Comparison of ENCODE assay signal across 29 cellular contexts in the genomic region with DNA sequence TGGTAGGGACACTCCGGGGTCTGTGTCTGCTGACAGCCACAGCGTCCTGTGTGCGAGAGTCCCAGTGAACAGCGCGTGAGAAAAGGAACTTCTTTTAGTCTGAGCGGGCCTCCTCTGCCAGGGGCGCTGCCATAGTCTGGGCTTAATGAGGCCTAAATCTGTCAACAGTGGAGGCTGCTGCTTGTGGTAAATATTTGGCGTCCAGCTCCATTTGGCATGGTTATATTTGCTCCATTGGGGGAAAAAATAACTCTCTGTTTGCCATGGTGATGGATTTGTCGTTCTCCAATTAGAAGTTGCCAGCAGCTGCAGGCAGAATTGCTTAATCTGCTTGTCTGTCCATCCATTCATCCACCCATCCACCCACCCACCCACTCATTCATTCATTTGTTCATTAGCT.
DNase-seq lines count a peak whose midpoint lies in the region; ATAC-seq and TF ChIP-seq lines count a peak whose summit lies in the region.
"Had no signal": no experiment of that assay in that cellular context is flagged by ENCODE, and none has a peak within 500 bp of the region (broad histone marks: within the 10 kb centered on the region; RNA-seq: fewer than 3 reads in every experiment).

No MANE protein-coding gene starts in this region.

- H3K4me1 ChIP-seq in CD8-positive, alpha-beta T cell (ENCODE audit: insufficient read depth, low read length), result no peaks in the 10 kb centered on the region

- H3K9me3 Mint-ChIP-seq in CD8-positive, alpha-beta T cell, result no peaks in the 10 kb centered on the region
- H3K9me3 Mint-ChIP-seq: activated CD4-positive, alpha-beta memory T cell treated with anti-CD3 and anti-CD28 coated beads for 36 hours; activated naive CD8-positive, alpha-beta T cell treated with anti-CD3 and anti-CD28 coated beads, Interleukin-2, amount 50 U/mL, for 24 hours; activated T-cell treated with anti-CD3 and anti-CD28 coated beads, Interleukin-2, amount 50 U/mL, for 72 hours; CD8-positive, alpha-beta memory T cell; H9; nephron progenitor cell had no signal

- POLR2A ChIA-PET in CD8-positive, alpha-beta T cell (lab: Charles Lee), result no interaction called here

- no peak overlapping the region for H3K27ac Mint-ChIP-seq in CD8-positive, alpha-beta T cell
- H3K27ac Mint-ChIP-seq: activated CD4-positive, alpha-beta memory T cell treated with anti-CD3 and anti-CD28 coated beads for 36 hours; activated naive CD8-positive, alpha-beta T cell treated with anti-CD3 and anti-CD28 coated beads, Interleukin-2, amount 50 U/mL, for 24 hours; activated T-cell treated with anti-CD3 and anti-CD28 coated beads, Interleukin-2, amount 50 U/mL, for 72 hours; H9; nephron progenitor cell had no signal

- DNase-seq in NCI-H1092 treated with DMSO at 0.1 percent for 48 hours (lab: John Stamatoyannopoulos, UW) (peak; percentile 6), NCI-H1092 (lab: John Stamatoyannopoulos, UW) (no peak), NCI-H1694 treated with DMSO at 0.1 percent for 48 hours (lab: John Stamatoyannopoulos, UW) (peak; percentile 17), astrocyte of the cerebellum (ENCODE audit: low read depth) (peak; percentile 50), occipital lobe (lab: John Stamatoyannopoulos, UW) (peak; percentile 11), NCI-H2196 treated with DMSO at 0.1 percent for 48 hours (lab: John Stamatoyannopoulos, UW; ENCODE audit: unreplicated experiment) (no peak)
- DNase-seq in CD8-positive, alpha-beta T cell, result no peak
- DNase-seq in central memory CD4-positive, alpha-beta T cell, result no peak
- DNase-seq: activated CD4-positive, alpha-beta memory T cell treated with anti-CD3 and anti-CD28 coated beads for 36 hours; activated CD4-positive, alpha-beta T cell treated with anti-CD3 and anti-CD28 coated beads for 1 hour; activated naive CD4-positive, alpha-beta T cell; activated naive CD8-positive, alpha-beta T cell treated with anti-CD3 and anti-CD28 coated beads, Interleukin-2, amount 50 U/mL, for 24 hours; activated T-cell treated with anti-CD3 and anti-CD28 coated beads, Interleukin-2, amount 50 U/mL, for 72 hours; brain microvascular endothelial cell; CD8-positive, alpha-beta memory T cell; DMS 273 treated with DMSO at 0.1 percent for 48 hours; H9; left cardiac atrium; NCI-H1105 treated with DMSO at 0.1 percent for 48 hours; NCI-H510A; nephron progenitor cell; ovary; PC-3; stimulated activated naive CD8-positive, alpha-beta T cell treated with anti-CD3 and anti-CD28 coated beads, Interleukin-15, Interleukin-2, amounts not matched to agents 100 U/mL and 50 U/mL, for 24 hours; T-helper 2 cell had no signal

- H3K36me3 Mint-ChIP-seq in CD8-positive, alpha-beta T cell, result no peaks in the 10 kb centered on the region
- H3K36me3 Mint-ChIP-seq: activated CD4-positive, alpha-beta memory T cell treated with anti-CD3 and anti-CD28 coated beads for 36 hours; CD8-positive, alpha-beta memory T cell had no signal

- H3K4me1 Mint-ChIP-seq in CD8-positive, alpha-beta T cell (ENCODE audit: low read depth), result no peaks in the 10 kb centered on the region
- H3K4me1 Mint-ChIP-seq: activated naive CD8-positive, alpha-beta T cell treated with anti-CD3 and anti-CD28 coated beads, Interleukin-2, amount 50 U/mL, for 24 hours had no signal

- no peaks in the 10 kb centered on the region for H3K27me3 ChIP-seq in CD8-positive, alpha-beta T cell (ENCODE audit: insufficient read depth, low read length)
- H3K27me3 ChIP-seq: ovary had no signal

- H3K27ac ChIP-seq in CD8-positive, alpha-beta T cell (ENCODE audit: low read depth, low read length), result no peak overlapping the region
- H3K27ac ChIP-seq: 22Rv1, brain microvascular endothelial cell, ovary had no signal

- CTCF ChIA-PET in CD8-positive, alpha-beta T cell (lab: Charles Lee), result no interaction called here

- in situ Hi-C loops in astrocyte of the cerebellum (cut with HindIII; ENCODE audit: low sequenced_read_pairs), result loop anchor here (5.0 kb wide), 1 partner anchor 56 kb away; no protein-coding TSS in a partner anchor

- no peak overlapping the region for H3K4me3 ChIP-seq in astrocyte of the cerebellum (ENCODE audit: low read depth, low read length)
- no peak overlapping the region for H3K4me3 ChIP-seq in CD8-positive, alpha-beta T cell (ENCODE audit: low read depth, low read length)
- H3K4me3 ChIP-seq: K562, ovary, smooth muscle cell had no signal

- H3K27me3 Mint-ChIP-seq in CD8-positive, alpha-beta T cell (ENCODE audit: low read depth), result peaks cover 18% of the 10 kb centered on the region

- ATAC-seq in CD8-positive, alpha-beta T cell, result no peak
- ATAC-seq: activated naive CD8-positive, alpha-beta T cell treated with anti-CD3 and anti-CD28 coated beads, Interleukin-2, amount 50 U/mL, for 24 hours; activated T-cell treated with anti-CD3 and anti-CD28 coated beads, Interleukin-2, amount 50 U/mL, for 72 hours; K562; left cardiac atrium; PC-3; Right ventricle myocardium inferior; stimulated activated naive CD8-positive, alpha-beta T cell treated with anti-CD3 and anti-CD28 coated beads, Interleukin-15, Interleukin-2, amounts not matched to agents 100 U/mL and 50 U/mL, for 24 hours had no signal

- intact Hi-C loops in CD8-positive, alpha-beta T cell (cut with DNase I, micrococcal nuclease), result no loop called here

- H3K4me3 Mint-ChIP-seq in CD8-positive, alpha-beta T cell, result no peak overlapping the region
- H3K4me3 Mint-ChIP-seq: activated CD4-positive, alpha-beta memory T cell treated with anti-CD3 and anti-CD28 coated beads for 36 hours; activated naive CD8-positive, alpha-beta T cell treated with anti-CD3 and anti-CD28 coated beads, Interleukin-2, amount 50 U/mL, for 24 hours; activated T-cell treated with anti-CD3 and anti-CD28 coated beads, Interleukin-2, amount 50 U/mL, for 72 hours; CD8-positive, alpha-beta memory T cell; H9; nephron progenitor cell had no signal

- no peaks in the 10 kb centered on the region for H3K9me3 ChIP-seq in CD8-positive, alpha-beta T cell (ENCODE audit: low read length)
- H3K9me3 ChIP-seq: ovary had no signal

- no peak for TF ChIP-seq CTCF in astrocyte of the cerebellum (IDR thresholded peaks at IDR 0.05; ENCODE audit: low read depth, low read length, missing control alignments)
- no peak for TF ChIP-seq CTCF in CD8-positive, alpha-beta T cell (IDR thresholded peaks at IDR 0.05)

- no peaks in the 10 kb centered on the region for H3K36me3 ChIP-seq in CD8-positive, alpha-beta T cell (ENCODE audit: insufficient read depth, low read length)
- H3K36me3 ChIP-seq: brain microvascular endothelial cell, ovary had no signal

Comparison
In these comparisons a context has a peak if more than half of its experiments do, and no peak if none do; other contexts are left out.
1. DNase-seq: peak in NCI-H1092 treated with DMSO at 0.1 percent for 48 hours (single experiment), NCI-H1694 treated with DMSO at 0.1 percent for 48 hours (single experiment), astrocyte of the cerebellum (single experiment) and occipital lobe (single experiment); none in NCI-H1092 (single experiment), CD8-positive, alpha-beta T cell (0 of 7), central memory CD4-positive, alpha-beta T cell (single experiment) and NCI-H2196 treated with DMSO at 0.1 percent for 48 hours (single experiment).